Comparison of ENCODE assay signal across 18 cellular contexts in the genomic region with DNA sequence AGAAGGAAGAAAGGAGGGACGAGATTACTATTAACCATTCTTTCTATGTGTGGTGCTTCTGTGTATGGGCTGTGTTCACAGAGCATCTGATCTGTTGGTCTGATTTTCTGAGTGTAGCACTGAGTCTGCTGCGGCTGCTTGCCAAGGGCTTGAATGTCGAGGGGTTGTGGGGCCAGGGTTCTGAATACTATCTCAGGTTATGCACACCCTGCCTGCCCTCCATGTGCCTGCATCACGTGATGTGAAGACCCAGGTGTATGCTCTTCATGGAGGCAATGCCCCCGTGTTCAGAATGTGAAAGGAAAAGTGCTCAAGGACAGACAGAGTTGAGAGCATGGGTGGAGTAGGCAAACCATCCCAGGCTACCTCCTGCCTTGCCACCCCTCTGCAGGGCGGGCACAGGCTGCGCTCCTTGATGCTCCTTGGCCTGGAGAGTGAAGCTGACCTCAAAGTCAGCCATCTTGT.
A peak's percentile ranks its signal among the peaks of the same experiment; 100 is the strongest.
DNase-seq lines count a peak whose midpoint lies in the region; ATAC-seq, FAIRE-seq and TF ChIP-seq lines count a peak whose summit lies in the region.
"Had no signal": no experiment of that assay in that cellular context is flagged by ENCODE, and none has a peak within 500 bp of the region (broad histone marks: within the 10 kb centered on the region; RNA-seq: fewer than 3 reads in every experiment).

No MANE protein-coding gene starts in this region.

- H3K4me3 Mint-ChIP-seq in glutamatergic neuron (ENCODE audit: unreplicated experiment) (no peak overlapping the region), neural progenitor cell (no peak overlapping the region)
- H3K4me3 Mint-ChIP-seq: activated B cell treated with CpG ODN at 0.5 μM for 24 hours; activated CD8-positive, alpha-beta T cell treated with anti-CD3 and anti-CD28 coated beads, Interleukin-2, amount 10 ng/mL, durations not matched to agents 7 days and 5 days; activated naive CD8-positive, alpha-beta T cell treated with anti-CD3 and anti-CD28 coated beads for 36 hours; effector memory CD8-positive, alpha-beta T cell; stimulated activated effector memory CD8-positive, alpha-beta T cell treated with anti-CD3 and anti-CD28 coated beads, Interleukin-12 subunit alpha, Interleukin-12 subunit beta, amount 100 ng/mL, for 72 hours; T-helper 2 cell treated with Interferon-gamma antibody and Interleukin-4, amounts not matched to agents 5 μg/mL and 100 μg/mL, for 36 hours had no signal

- H3K9me3 ChIP-seq in neural progenitor cell (ENCODE audit: low read depth) (no peaks in the 10 kb centered on the region), thoracic aorta (no peaks in the 10 kb centered on the region)
- H3K9me3 ChIP-seq: breast epithelium, Caco-2, ovary had no signal

- H3K9me3 Mint-ChIP-seq in glutamatergic neuron (ENCODE audit: unreplicated experiment) (no peaks in the 10 kb centered on the region), neural progenitor cell (no peaks in the 10 kb centered on the region)
- H3K9me3 Mint-ChIP-seq: activated B cell treated with CpG ODN at 0.5 μM for 24 hours; activated naive CD8-positive, alpha-beta T cell treated with anti-CD3 and anti-CD28 coated beads for 36 hours; effector memory CD8-positive, alpha-beta T cell; stimulated activated effector memory CD8-positive, alpha-beta T cell treated with anti-CD3 and anti-CD28 coated beads, Interleukin-12 subunit alpha, Interleukin-12 subunit beta, amount 100 ng/mL, for 72 hours; T-helper 2 cell treated with Interferon-gamma antibody and Interleukin-4, amounts not matched to agents 5 μg/mL and 100 μg/mL, for 36 hours had no signal

- no peaks in the 10 kb centered on the region for H3K36me3 ChIP-seq in neural progenitor cell
- H3K36me3 ChIP-seq in thoracic aorta = peaks cover 13% of the 10 kb centered on the region
- H3K36me3 ChIP-seq: breast epithelium, ovary had no signal

- no peak for DNase-seq in glutamatergic neuron
- DNase-seq in neural progenitor cell (ENCODE audit: low spot score) = no peak
- DNase-seq in thoracic aorta (ENCODE audit: low spot score) = no peak
- DNase-seq in cerebellum (ENCODE audit: low spot score) = no peak
- no peak for DNase-seq in urothelium cell line (ENCODE audit: low spot score)
- DNase-seq in OCI-M1 (lab: John Stamatoyannopoulos, UW) = no peak
- DNase-seq in DMS53 (lab: John Stamatoyannopoulos, UW) = no peak
- DNase-seq: activated B cell treated with CpG ODN at 0.5 μM for 24 hours; activated CD8-positive, alpha-beta T cell treated with anti-CD3 and anti-CD28 coated beads, Interleukin-2, amount 10 ng/mL, durations not matched to agents 7 days and 5 days; activated naive CD8-positive, alpha-beta T cell treated with anti-CD3 and anti-CD28 coated beads for 36 hours; Caco-2; effector memory CD8-positive, alpha-beta T cell; NCI-H1694 treated with DMSO at 0.1 percent for 48 hours; ovary had no signal

- peaks cover 14% of the 10 kb centered on the region for H3K4me1 ChIP-seq in neural progenitor cell
- peaks cover 76 to 100% of the 10 kb centered on the region in 2 donors for H3K4me1 ChIP-seq in thoracic aorta (ENCODE audit: control insufficient read depth in 1 of 2, low read depth in 2 of 2)
- H3K4me1 ChIP-seq: breast epithelium had no signal

- H3K4me2 ChIP-seq in neural progenitor cell = no peak overlapping the region

- FAIRE-seq in urothelium cell line (lab: Jason Lieb, UNC) = no peak

- ATAC-seq in thoracic aorta (ENCODE audit: insufficient number of reproducible peaks, low FRiP score, low read depth) = no peak
- ATAC-seq: activated CD8-positive, alpha-beta T cell treated with anti-CD3 and anti-CD28 coated beads, Interleukin-2, amount 10 ng/mL, durations not matched to agents 7 days and 5 days; effector memory CD8-positive, alpha-beta T cell; stimulated activated effector memory CD8-positive, alpha-beta T cell treated with anti-CD3 and anti-CD28 coated beads, Interleukin-12 subunit alpha, Interleukin-12 subunit beta, amount 100 ng/mL, for 72 hours had no signal

- H4K20me1 ChIP-seq in neural progenitor cell (ENCODE audit: low read depth) = no peaks in the 10 kb centered on the region

- H3K4me3 ChIP-seq in neural progenitor cell (no peak overlapping the region), thoracic aorta (peak overlapping the region; percentile 39)
- H3K4me3 ChIP-seq: breast epithelium, ovary had no signal

- H3K36me3 Mint-ChIP-seq in glutamatergic neuron (ENCODE audit: unreplicated experiment) = no peaks in the 10 kb centered on the region
- H3K36me3 Mint-ChIP-seq in neural progenitor cell = peaks cover 13% of the 10 kb centered on the region

- no peak overlapping the region for H2AFZ ChIP-seq in neural progenitor cell (replicated peaks)

- H3K27ac ChIP-seq in angular gyrus (ENCODE audit: low read depth, low read length) (peak overlapping the region; percentile 81), neural progenitor cell (no peak overlapping the region), thoracic aorta (peak overlapping the region; percentile 66 to 82)
- H3K27ac ChIP-seq: breast epithelium, ovary had no signal

- H3K27me3 Mint-ChIP-seq in glutamatergic neuron (ENCODE audit: unreplicated experiment) (no peaks in the 10 kb centered on the region), neural progenitor cell (ENCODE audit: insufficient read depth, low read depth) (no peaks in the 10 kb centered on the region)
- H3K27me3 Mint-ChIP-seq: activated B cell treated with CpG ODN at 0.5 μM for 24 hours; activated naive CD8-positive, alpha-beta T cell treated with anti-CD3 and anti-CD28 coated beads for 36 hours; effector memory CD8-positive, alpha-beta T cell had no signal

- H3K4me1 Mint-ChIP-seq in glutamatergic neuron (ENCODE audit: low read depth, unreplicated experiment) = peaks cover 17% of the 10 kb centered on the region
- H3K4me1 Mint-ChIP-seq in neural progenitor cell = peaks cover 56% of the 10 kb centered on the region
- H3K4me1 Mint-ChIP-seq: activated B cell treated with CpG ODN at 0.5 μM for 24 hours; activated naive CD8-positive, alpha-beta T cell treated with anti-CD3 and anti-CD28 coated beads for 36 hours; stimulated activated effector memory CD8-positive, alpha-beta T cell treated with anti-CD3 and anti-CD28 coated beads, Interleukin-12 subunit alpha, Interleukin-12 subunit beta, amount 100 ng/mL, for 72 hours had no signal

- no peaks in the 10 kb centered on the region for H3K79me2 ChIP-seq in neural progenitor cell (ENCODE audit: low read depth)

- TF ChIP-seq CTCF in glutamatergic neuron (IDR thresholded peaks at IDR 0.05; ENCODE audit: partially characterized antibody, unreplicated experiment) = no peak
- no peak for TF ChIP-seq CTCF in neural progenitor cell (IDR thresholded peaks at IDR 0.05)
- no peak for TF ChIP-seq CTCF in thoracic aorta (IDR thresholded peaks at IDR 0.05)

- no peaks in the 10 kb centered on the region for H3F3A ChIP-seq in neural progenitor cell (ENCODE audit: low read depth)

- H3K9ac ChIP-seq in neural progenitor cell = no peak overlapping the region

- peak overlapping the region; percentile 39 for H3K27ac Mint-ChIP-seq in glutamatergic neuron (ENCODE audit: unreplicated experiment)
- peak overlapping the region; percentile 89 for H3K27ac Mint-ChIP-seq in neural progenitor cell
- H3K27ac Mint-ChIP-seq: activated B cell treated with CpG ODN at 0.5 μM for 24 hours; activated CD8-positive, alpha-beta T cell treated with anti-CD3 and anti-CD28 coated beads, Interleukin-2, amount 10 ng/mL, durations not matched to agents 7 days and 5 days; activated naive CD8-positive, alpha-beta T cell treated with anti-CD3 and anti-CD28 coated beads for 36 hours; effector memory CD8-positive, alpha-beta T cell; stimulated activated effector memory CD8-positive, alpha-beta T cell treated with anti-CD3 and anti-CD28 coated beads, Interleukin-12 subunit alpha, Interleukin-12 subunit beta, amount 100 ng/mL, for 72 hours; T-helper 2 cell treated with Interferon-gamma antibody and Interleukin-4, amounts not matched to agents 5 μg/mL and 100 μg/mL, for 36 hours had no signal

- H3K27me3 ChIP-seq in neural progenitor cell (no peaks in the 10 kb centered on the region), thoracic aorta (replicated peaks; ENCODE audit: insufficient read depth) (no peaks in the 10 kb centered on the region)
- H3K27me3 ChIP-seq: breast epithelium, ovary had no signal
